ENCODE assay signal across 8 cellular contexts in genomic region chr6:106979435-106979884, GRCh38. TPM values are rescaled to one million over a fixed set of nuclear protein-coding genes. Genes with fewer than 3 reads are reported as not detected.
DNase-seq lines count a peak whose midpoint lies in the region; ATAC-seq and TF ChIP-seq lines count a peak whose summit lies in the region.

No MANE protein-coding gene starts in this region.

- intact Hi-C loops in left lung (cut with DNase I): loop anchor here in 1 of 2 donors (5.0 to 10.0 kb wide), 2 partner anchors 372 to 535 kb away; no protein-coding TSS in a partner anchor

- no peaks in the 10 kb centered on the region for H3K9me3 ChIP-seq in left lung

- peaks cover 0 to 11% of the 10 kb centered on the region in 2 donors for H3K4me1 ChIP-seq in left lung

- ATAC-seq in HG03039 (IDR thresholded peaks at IDR 0.05; ENCODE audit: unreplicated experiment) (peak; percentile 55), left lung (peak; percentile 84), HG03135 (IDR thresholded peaks at IDR 0.05; ENCODE audit: unreplicated experiment) (no peak)

- TF ChIP-seq CTCF in choroid plexus epithelial cell (conservative IDR thresholded peaks at IDR 0.05; ENCODE audit: low read depth, low read length): peak; percentile 99
- TF ChIP-seq CTCF in left lung (IDR thresholded peaks at IDR 0.05): peak; percentile 88 to 89

- H3K27me3 ChIP-seq in left lung: peaks cover 11 to 78% of the 10 kb centered on the region in 2 donors

- H3K27ac ChIP-seq in left lung: no peak overlapping the region

- no peaks in the 10 kb centered on the region for H3K36me3 ChIP-seq in left lung

- H3K4me3 ChIP-seq in choroid plexus epithelial cell (ENCODE audit: low read depth, low read length) (no peak overlapping the region), left lung (no peak overlapping the region)

- DNase-seq in DMS 273 (lab: John Stamatoyannopoulos, UW; ENCODE audit: unreplicated experiment): peak; percentile 93
- peak; percentile 77 for DNase-seq in NCI-H345 treated with DMSO at 0.1 percent for 48 hours (lab: John Stamatoyannopoulos, UW; ENCODE audit: unreplicated experiment)
- DNase-seq in activated CD4-positive, alpha-beta T cell treated with anti-CD3 and anti-CD28 coated beads for 4 hours: peak; percentile 73 to 78
- DNase-seq in choroid plexus epithelial cell (ENCODE audit: low read depth): peak; percentile 90
- DNase-seq in left lung: peak; percentile 84 to 96
- peak; percentile 80 for DNase-seq in stimulated activated CD4-positive, alpha-beta T cell treated with anti-CD3 and anti-CD28 coated beads, Interleukin-4, amount 100 ng/mL, for 24 hours

RNA-seq across cellular contexts. Expression of gene CD24, which starts 4.9 kb away (rescaled TPM):
- 100 to 1,000 TPM in 1 of 2 donors, 10 to 100 TPM in 1; 54.0 to 158 TPM for total RNA-seq in left lung

RNA-seq across cellular contexts. Expression of gene MTRES1, which starts 48.5 kb away (rescaled TPM):
- 10 to 100 TPM; 14.1 to 15.8 TPM for total RNA-seq in left lung
